In genomic region chrX:136784231-136784630, GRCh38 we compare ENCODE assay signal across 20 cellular contexts. TPM values are rescaled to one million over a fixed set of nuclear protein-coding genes. Genes with fewer than 3 reads are reported as not detected.
DNase-seq lines count a peak whose midpoint lies in the region; ATAC-seq lines count a peak whose summit lies in the region.
"Had no signal": no experiment of that assay in that cellular context is flagged by ENCODE, and none has a peak within 500 bp of the region (broad histone marks: within the 10 kb centered on the region; RNA-seq: fewer than 3 reads in every experiment).

No MANE protein-coding gene starts in this region.

- POLR2A ChIA-PET in naive thymus-derived CD8-positive, alpha-beta T cell (lab: Charles Lee) = interaction anchor here (1.1 kb wide), 1 partner anchor 96 kb away, joined by 5 read pairs; the partner anchor contains the start of gene RBMX

- H3K4me1 Mint-ChIP-seq in activated T-cell treated with anti-CD3 and anti-CD28 coated beads, Interleukin-2, amount 50 U/mL, for 72 hours (ENCODE audit: low read depth) = peaks cover 35% of the 10 kb centered on the region
- H3K4me1 Mint-ChIP-seq in naive thymus-derived CD8-positive, alpha-beta T cell = peaks cover 18 to 41% (median 37%) of the 10 kb centered on the region in 4 donors
- H3K4me1 Mint-ChIP-seq in activated CD4-positive, alpha-beta T cell treated with anti-CD3 and anti-CD28 coated beads, Interleukin-2, amount 10 ng/mL, durations not matched to agents 24 days and 14 days = peaks cover 32% of the 10 kb centered on the region

- peak overlapping the region in 1 of 2 donors; percentile 54 for H3K4me3 Mint-ChIP-seq in activated T-cell treated with anti-CD3 and anti-CD28 coated beads, Interleukin-2, amount 50 U/mL, for 72 hours
- H3K4me3 Mint-ChIP-seq in naive thymus-derived CD8-positive, alpha-beta T cell = peak overlapping the region in 8 of 10 donors; percentile 5 to 75 (median 38)
- H3K4me3 Mint-ChIP-seq in activated CD4-positive, alpha-beta T cell treated with anti-CD3 and anti-CD28 coated beads, Interleukin-2, amount 10 ng/mL, durations not matched to agents 24 days and 14 days = no peak overlapping the region
- H3K4me3 Mint-ChIP-seq: HFFc6 had no signal

- intact Hi-C loops in activated CD4-positive, alpha-beta T cell treated with anti-CD3 and anti-CD28 coated beads, Interleukin-2, amount 10 ng/mL, durations not matched to agents 24 days and 14 days (cut with micrococcal nuclease) = loop anchor here (5.0 kb wide), 1 partner anchor 83 kb away; no protein-coding TSS in a partner anchor

- ATAC-seq in activated T-cell treated with anti-CD3 and anti-CD28 coated beads, Interleukin-2, amount 50 U/mL, for 72 hours (replicated peaks in 1 of 2) = no peak
- no peak for ATAC-seq in naive thymus-derived CD8-positive, alpha-beta T cell
- ATAC-seq in HG02973 (IDR thresholded peaks at IDR 0.05; ENCODE audit: unreplicated experiment) = no peak
- ATAC-seq: activated CD4-positive, CD25-positive, alpha-beta regulatory T cell treated with anti-CD3 and anti-CD28 coated beads, Interleukin-2, amount 50 U/mL, for 24 hours had no signal

- DNase-seq in activated T-cell treated with anti-CD3 and anti-CD28 coated beads, Interleukin-2, amount 50 U/mL, for 72 hours = no peak
- no peak for DNase-seq in activated T-cell treated with anti-CD3 and anti-CD28 coated beads, Interleukin-2, amount 50 U/mL, for 1 hour
- DNase-seq in MV-4-11 (lab: John Stamatoyannopoulos, UW) (peak; percentile 74), UCSD-AML1 (lab: John Stamatoyannopoulos, UW; ENCODE audit: unreplicated experiment) (peak; percentile 22), NCI-H345 (lab: John Stamatoyannopoulos, UW) (no peak)
- DNase-seq in naive thymus-derived CD8-positive, alpha-beta T cell = no peak
- no peak for DNase-seq in activated CD4-positive, alpha-beta T cell treated with anti-CD3 and anti-CD28 coated beads, Interleukin-2, amount 10 ng/mL, durations not matched to agents 24 days and 14 days
- DNase-seq: ACHN; activated T-cell treated with anti-CD3 and anti-CD28 coated beads for 4 hours; CD8-positive, alpha-beta memory T cell; effector CD4-positive, alpha-beta T cell; glutamatergic neuron; HFFc6; MG63; NCI-H2081; NCI-H526; ovary; stimulated activated CD4-positive, alpha-beta T cell treated with anti-CD3 and anti-CD28 coated beads, Interleukin-2, amount 100 ng/mL, for 48 hours had no signal

- peak overlapping the region; percentile 30 for H3K27ac Mint-ChIP-seq in activated T-cell treated with anti-CD3 and anti-CD28 coated beads, Interleukin-2, amount 50 U/mL, for 72 hours
- peak overlapping the region in 8 of 10 donors; percentile 0 to 85 (median 52) for H3K27ac Mint-ChIP-seq in naive thymus-derived CD8-positive, alpha-beta T cell
- H3K27ac Mint-ChIP-seq in activated CD4-positive, alpha-beta T cell treated with anti-CD3 and anti-CD28 coated beads, Interleukin-2, amount 10 ng/mL, durations not matched to agents 24 days and 14 days = no peak overlapping the region
- H3K27ac Mint-ChIP-seq: HFFc6 had no signal

- peaks cover 6 to 10% of the 10 kb centered on the region in 2 donors for H3K36me3 Mint-ChIP-seq in activated T-cell treated with anti-CD3 and anti-CD28 coated beads, Interleukin-2, amount 50 U/mL, for 72 hours (ENCODE audit: insufficient read depth in 2 of 2)
- no peaks in the 10 kb centered on the region for H3K36me3 Mint-ChIP-seq in naive thymus-derived CD8-positive, alpha-beta T cell
- H3K36me3 Mint-ChIP-seq in activated CD4-positive, alpha-beta T cell treated with anti-CD3 and anti-CD28 coated beads, Interleukin-2, amount 10 ng/mL, durations not matched to agents 24 days and 14 days (ENCODE audit: low read depth) = no peaks in the 10 kb centered on the region

- peaks cover 21% of the 10 kb centered on the region for H3K27me3 Mint-ChIP-seq in activated T-cell treated with anti-CD3 and anti-CD28 coated beads, Interleukin-2, amount 50 U/mL, for 72 hours (ENCODE audit: low read depth)
- no peaks in the 10 kb centered on the region for H3K27me3 Mint-ChIP-seq in naive thymus-derived CD8-positive, alpha-beta T cell
- no peaks in the 10 kb centered on the region for H3K27me3 Mint-ChIP-seq in activated CD4-positive, alpha-beta T cell treated with anti-CD3 and anti-CD28 coated beads, Interleukin-2, amount 10 ng/mL, durations not matched to agents 24 days and 14 days
- H3K27me3 Mint-ChIP-seq: CD8-positive, alpha-beta memory T cell had no signal

- H3K9me3 Mint-ChIP-seq in activated T-cell treated with anti-CD3 and anti-CD28 coated beads, Interleukin-2, amount 50 U/mL, for 72 hours = no peaks in the 10 kb centered on the region
- H3K9me3 Mint-ChIP-seq in naive thymus-derived CD8-positive, alpha-beta T cell = no peaks in the 10 kb centered on the region
- no peaks in the 10 kb centered on the region for H3K9me3 Mint-ChIP-seq in activated CD4-positive, alpha-beta T cell treated with anti-CD3 and anti-CD28 coated beads, Interleukin-2, amount 10 ng/mL, durations not matched to agents 24 days and 14 days
- H3K9me3 Mint-ChIP-seq: CD8-positive, alpha-beta memory T cell; HFFc6 had no signal

RNA-seq across cellular contexts. Expression of gene ARHGEF6, which starts 3.5 kb away (rescaled TPM):
- 10 to 100 TPM; 85.6 to 91.1 TPM for total RNA-seq in activated T-cell treated with anti-CD3 and anti-CD28 coated beads, Interleukin-2, amount 50 U/mL, for 72 hours
- 10 to 100 TPM; 75.0 to 82.0 TPM for total RNA-seq in naive thymus-derived CD8-positive, alpha-beta T cell
- 10 to 100 TPM; 69.8 to 76.4 (median 75.4) TPM for polyA plus RNA-seq in naive thymus-derived CD8-positive, alpha-beta T cell
- 37.4 and 38.0 TPM in 2 replicates for total RNA-seq in activated CD4-positive, alpha-beta T cell treated with anti-CD3 and anti-CD28 coated beads, Interleukin-2, amount 10 ng/mL, durations not matched to agents 24 days and 14 days

Comparison
In these comparisons a context has a peak if more than half of its experiments do, and no peak if none do; other contexts are left out.
1. DNase-seq: peak in MV-4-11 (single experiment) and UCSD-AML1 (single experiment); none in activated T-cell treated with anti-CD3 and anti-CD28 coated beads, Interleukin-2, amount 50 U/mL, for 72 hours (0 of 2), activated T-cell treated with anti-CD3 and anti-CD28 coated beads, Interleukin-2, amount 50 U/mL, for 1 hour (single experiment), naive thymus-derived CD8-positive, alpha-beta T cell (0 of 10), NCI-H345 (single experiment) and activated CD4-positive, alpha-beta T cell treated with anti-CD3 and anti-CD28 coated beads, Interleukin-2, amount 10 ng/mL, durations not matched to agents 24 days and 14 days (single experiment).